31 cellular contexts compared by ENCODE assay signal in the genomic region with DNA sequence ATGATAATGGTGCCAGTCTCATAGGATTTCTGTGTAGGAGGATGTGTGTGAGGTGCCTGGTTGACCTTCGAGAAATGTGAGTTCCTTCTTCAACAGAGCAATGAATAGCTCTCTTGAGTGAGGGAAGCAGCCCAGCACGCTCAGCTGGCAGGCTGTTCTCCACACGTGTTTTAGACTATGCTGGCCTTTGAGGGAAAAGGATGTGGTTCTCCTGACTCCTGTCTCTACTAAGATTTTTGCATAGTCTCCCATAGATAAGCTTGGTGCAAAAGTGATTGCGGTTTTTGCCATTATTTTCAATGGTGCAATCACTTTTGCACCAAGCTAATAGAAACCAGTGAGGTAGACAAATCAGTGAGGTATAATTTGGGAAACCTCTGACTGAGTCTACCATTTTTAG.
"Had no signal": no experiment of that assay in that cellular context is flagged by ENCODE, and none has a peak within 500 bp of the region (broad histone marks: within the 10 kb centered on the region; RNA-seq: fewer than 3 reads in every experiment).

No MANE protein-coding gene starts in this region.

- H3K9me3 ChIP-seq: left lung, lower lobe of right lung, neutrophil, psoas muscle, stomach, testis, thyroid gland, transverse colon, upper lobe of right lung, vagina had no signal

- H3K4me3 ChIP-seq: left lung, lower lobe of right lung, neural progenitor cell, psoas muscle, skin epidermis, stomach, testis, thyroid gland, transverse colon, upper lobe of right lung, vagina had no signal

- H3K27me3 ChIP-seq: left lung, neural progenitor cell, neutrophil, stomach, testis, thyroid gland, transverse colon, upper lobe of right lung, vagina had no signal

- H3K4me3 Mint-ChIP-seq: immature natural killer cell; mesothelial cell of epicardium; naive B cell; natural killer cell; nephron progenitor cell; neural progenitor cell; stimulated activated naive B cell treated with anti-CD40 and anti-IgM and Interleukin-4, amounts not matched to agents 10 μg/mL and 1 μg/mL and 100 μg/mL, for 72 hours had no signal

- H3K36me3 Mint-ChIP-seq: immature natural killer cell; mesothelial cell of epicardium; naive B cell; natural killer cell; neural progenitor cell; stimulated activated naive B cell treated with anti-CD40 and anti-IgM and Interleukin-4, amounts not matched to agents 10 μg/mL and 1 μg/mL and 100 μg/mL, for 72 hours had no signal

- FAIRE-seq: islet of Langerhans, kidney had no signal

- H3K9ac ChIP-seq: neural progenitor cell, parathyroid adenoma had no signal

- H3K79me2 ChIP-seq: parathyroid adenoma had no signal

- DNase-seq: hypothalamus; immature natural killer cell; kidney; left colon; left lung; lower lobe of right lung; mammary epithelial cell; mesenchymal stem cell; naive B cell; natural killer cell; nephron progenitor cell; occipital lobe; psoas muscle; stimulated activated CD4-positive, alpha-beta T cell treated with anti-CD3 and anti-CD28 coated beads, Interleukin-12 subunit alpha, Interleukin-12 subunit beta, amount 100 ng/mL, for 4 hours; stimulated activated CD4-positive, alpha-beta T cell treated with anti-CD3 and anti-CD28 coated beads, Interleukin-15, amount 100 ng/mL, for 24 hours; stimulated activated CD4-positive, alpha-beta T cell treated with anti-CD3 and anti-CD28 coated beads, Interleukin-2, amount 100 ng/mL, for 24 hours; stimulated activated CD4-positive, alpha-beta T cell treated with anti-CD3 and anti-CD28 coated beads, Interleukin-4, amount 100 ng/mL, for 1 hour; stimulated activated naive B cell treated with anti-CD40 and anti-IgM and Interleukin-4, amounts not matched to agents 10 μg/mL and 1 μg/mL and 100 μg/mL, for 72 hours; stimulated activated naive CD8-positive, alpha-beta T cell treated with anti-CD3 and anti-CD28 coated beads, Interleukin-15, Interleukin-2, amounts not matched to agents 100 U/mL and 50 U/mL, for 24 hours; stomach; testis; thyroid gland; transverse colon; upper lobe of right lung had no signal

- H3K27ac ChIP-seq: left lung, lower lobe of right lung, neural progenitor cell, neutrophil, parathyroid adenoma, psoas muscle, skin epidermis, stomach, testis, thyroid gland, upper lobe of right lung, vagina had no signal

- H2AFZ ChIP-seq: neural progenitor cell, parathyroid adenoma had no signal

- H3K27me3 Mint-ChIP-seq: stimulated activated naive B cell treated with anti-CD40 and anti-IgM and Interleukin-4, amounts not matched to agents 10 μg/mL and 1 μg/mL and 100 μg/mL, for 72 hours had no signal

- H3K36me3 ChIP-seq: left lung, lower lobe of right lung, neural progenitor cell, neutrophil, stomach, thyroid gland, transverse colon, upper lobe of right lung, vagina had no signal

- H3K4me1 ChIP-seq: left lung, lower lobe of right lung, parathyroid adenoma, psoas muscle, testis, thyroid gland, transverse colon, upper lobe of right lung, vagina had no signal

- H3K27ac Mint-ChIP-seq: immature natural killer cell; naive B cell; natural killer cell; stimulated activated naive B cell treated with anti-CD40 and anti-IgM and Interleukin-4, amounts not matched to agents 10 μg/mL and 1 μg/mL and 100 μg/mL, for 72 hours had no signal

- H3K4me2 ChIP-seq: neural progenitor cell had no signal

- ATAC-seq: left colon; lower lobe of right lung; natural killer cell; psoas muscle; stimulated activated naive B cell treated with anti-CD40 and anti-IgM and Interleukin-4, amounts not matched to agents 10 μg/mL and 1 μg/mL and 100 μg/mL, for 72 hours; stimulated activated naive CD8-positive, alpha-beta T cell treated with anti-CD3 and anti-CD28 coated beads, Interleukin-15, Interleukin-2, amounts not matched to agents 100 U/mL and 50 U/mL, for 24 hours; upper lobe of right lung had no signal

- H3K9me3 Mint-ChIP-seq: immature natural killer cell, mesothelial cell of epicardium, nephron progenitor cell had no signal

- H3K4me1 Mint-ChIP-seq: immature natural killer cell; naive B cell; natural killer cell; stimulated activated naive B cell treated with anti-CD40 and anti-IgM and Interleukin-4, amounts not matched to agents 10 μg/mL and 1 μg/mL and 100 μg/mL, for 72 hours had no signal
